ENCODE assay signal across 10 cellular contexts in genomic region chr7:103573479-103574058, GRCh38.
DNase-seq lines count a peak whose midpoint lies in the region; ATAC-seq, FAIRE-seq and TF ChIP-seq lines count a peak whose summit lies in the region.
"Had no signal": no experiment of that assay in that cellular context is flagged by ENCODE, and none has a peak within 500 bp of the region (broad histone marks: within the 10 kb centered on the region; RNA-seq: fewer than 3 reads in every experiment).

No MANE protein-coding gene starts in this region.

- H3K4me2 ChIP-seq in keratinocyte (ENCODE audit: control insufficient read depth, extremely low read depth, insufficient read depth, low read depth, low read length) = no peak overlapping the region

- H3K9ac ChIP-seq in keratinocyte (ENCODE audit: control insufficient read depth, extremely low read depth, insufficient read depth, low read length) = no peak overlapping the region

- dilution Hi-C loops in keratinocyte (cut with MboI; ENCODE audit: extremely low pct_ligation_motif_present, low sequenced_read_pairs) = loop anchor here (25.0 kb wide), 1 partner anchor 189 kb away; no protein-coding TSS in a partner anchor

- no peak overlapping the region for H2AFZ ChIP-seq in keratinocyte (ENCODE audit: control insufficient read depth, low read length)

- H3K4me3 ChIP-seq in NB4 (ENCODE audit: low read depth, low read length) = no peak overlapping the region
- no peak overlapping the region for H3K4me3 ChIP-seq in WI38 (ENCODE audit: low read depth, low read length)
- H3K4me3 ChIP-seq in keratinocyte (ENCODE audit: control insufficient read depth in 2 of 3, extremely low read depth in 1 of 3, insufficient read depth in 2 of 3, low read depth in 1 of 3, low read length in 3 of 3) = no peak overlapping the region
- H3K4me3 ChIP-seq: SJCRH30 had no signal

- FAIRE-seq in G401.6 (lab: Jason Lieb, UNC) (peak; percentile 94), keratinocyte (lab: Jason Lieb, UNC) (no peak)

- H4K20me1 ChIP-seq in keratinocyte (ENCODE audit: control insufficient read depth, extremely low read depth, insufficient read depth, low read length) = no peaks in the 10 kb centered on the region

- ATAC-seq in GM18517 (IDR thresholded peaks at IDR 0.05; ENCODE audit: unreplicated experiment) (no peak), HG03097 (IDR thresholded peaks at IDR 0.05; ENCODE audit: low FRiP score, unreplicated experiment) (no peak)
- ATAC-seq: naive thymus-derived CD8-positive, alpha-beta T cell had no signal

- TF ChIP-seq CTCF in NB4 (IDR thresholded peaks at IDR 0.05; ENCODE audit: low read depth, low read length) (no peak), WI38 (IDR thresholded peaks at IDR 0.05; ENCODE audit: low read depth, low read length) (peak; percentile 9; the same call in 1 of the 2 replicates), keratinocyte (optimal IDR thresholded peaks at IDR 0.05 in 1 of 3, IDR thresholded peaks at IDR 0.05 in 1 of 3, conservative IDR thresholded peaks at IDR 0.05 in 1 of 3; ENCODE audit: extremely low read depth in 1 of 3, insufficient read depth in 2 of 3, low read length in 3 of 3) (peak in 2 of 3 experiments; percentile 10 to 28)

- TF ChIP-seq POLR2A in NB4 (IDR thresholded peaks at IDR 0.05; ENCODE audit: extremely low read depth, insufficient read length) = no peak

- no peaks in the 10 kb centered on the region for H3K4me1 ChIP-seq in keratinocyte (ENCODE audit: control insufficient read depth, extremely low read depth, insufficient read depth, low read length)
- H3K4me1 ChIP-seq: SJCRH30 had no signal

- H3K9me3 ChIP-seq in keratinocyte (ENCODE audit: control insufficient read depth, low read depth, low read length) = no peaks in the 10 kb centered on the region
- H3K9me3 ChIP-seq: SJCRH30 had no signal

- H3K27me3 ChIP-seq in keratinocyte (ENCODE audit: control insufficient read depth, extremely low read depth, insufficient read depth, low read length) = no peaks in the 10 kb centered on the region
- H3K27me3 ChIP-seq: SJCRH30 had no signal

- no peaks in the 10 kb centered on the region for H3K36me3 ChIP-seq in keratinocyte (ENCODE audit: control insufficient read depth in 2 of 2, extremely low read depth in 1 of 2, insufficient read depth in 2 of 2, low read length in 2 of 2)
- H3K36me3 ChIP-seq: SJCRH30 had no signal

- DNase-seq in NB4 (ENCODE audit: low read depth) (peak; percentile 52), keratinocyte (ENCODE audit: low read depth, low spot score) (no peak)
- DNase-seq in activated CD4-positive, alpha-beta T cell treated with anti-CD3 and anti-CD28 coated beads, Interleukin-2, amount 50 U/mL, for 1 hour = no peak
- DNase-seq in stimulated activated naive CD4-positive, alpha-beta T cell treated with Interleukin-2 at 50 U/mL for 16 hours (lab: John Stamatoyannopoulos, UW) = no peak

- H3K27ac ChIP-seq in keratinocyte (ENCODE audit: control insufficient read depth, insufficient read depth, low read length) = no peak overlapping the region
- H3K27ac ChIP-seq: SJCRH30 had no signal

- no peaks in the 10 kb centered on the region for H3K9me1 ChIP-seq in keratinocyte (ENCODE audit: control insufficient read depth, extremely low read depth, insufficient read depth, low read length)

- no peaks in the 10 kb centered on the region for H3K79me2 ChIP-seq in keratinocyte (ENCODE audit: control insufficient read depth, insufficient read depth, low read length)
